Comparison of ENCODE assay signal across 8 cellular contexts in genomic region chr6:43269273-43270007, GRCh38. TPM values are rescaled to one million over a fixed set of nuclear protein-coding genes. Genes with fewer than 3 reads are reported as not detected.
DNase-seq lines count a peak whose midpoint lies in the region; ATAC-seq and TF ChIP-seq lines count a peak whose summit lies in the region.

No MANE protein-coding gene starts in this region.

- no peaks in the 10 kb centered on the region for H3K79me2 ChIP-seq in hepatocyte

- no peaks in the 10 kb centered on the region for H4K20me1 ChIP-seq in hepatocyte (ENCODE audit: insufficient read depth, poor library complexity, severe bottlenecking)

- no peak overlapping the region for H3K4me3 ChIP-seq in hepatocyte

- H3K9me2 ChIP-seq in hepatocyte (replicated peaks; ENCODE audit: insufficient read depth) = no peaks in the 10 kb centered on the region

- H3K9me3 ChIP-seq in hepatocyte (ENCODE audit: low read depth) = no peaks in the 10 kb centered on the region

- TF ChIP-seq CTCF in hepatocyte (IDR thresholded peaks at IDR 0.05; ENCODE audit: poor library complexity) = no peak

- no peaks in the 10 kb centered on the region for H3K27me3 ChIP-seq in hepatocyte

- H3K4me2 ChIP-seq in hepatocyte = peak overlapping the region; percentile 79

- no peaks in the 10 kb centered on the region for H3K36me3 ChIP-seq in hepatocyte (replicated peaks; ENCODE audit: insufficient read depth, low read depth)

- DNase-seq in NCI-H1092 (lab: John Stamatoyannopoulos, UW) = peak; percentile 32
- peak; percentile 26 for DNase-seq in activated effector memory CD4-positive, alpha-beta T cell treated with Interleukin-2 at 50 U/mL for 16 hours
- DNase-seq in hepatocyte (ENCODE audit: low spot score) = peak; percentile 68
- DNase-seq in stimulated activated CD4-positive, alpha-beta T cell treated with anti-CD3 and anti-CD28 coated beads, Interleukin-2, amount 100 ng/mL, for 24 hours = peak; percentile 60 to 62
- no peak for DNase-seq in NCI-H1930 (lab: John Stamatoyannopoulos, UW)

- peak overlapping the region; percentile 92 for H3K27ac ChIP-seq in hepatocyte

- H3K4me1 ChIP-seq in hepatocyte (ENCODE audit: insufficient read depth) = peaks cover 49% of the 10 kb centered on the region

- no peak for ATAC-seq in HG02973 (IDR thresholded peaks at IDR 0.05; ENCODE audit: unreplicated experiment)
- no peak for ATAC-seq in HG02610 (IDR thresholded peaks at IDR 0.05; ENCODE audit: unreplicated experiment)
- no peak for ATAC-seq in HG03135 (IDR thresholded peaks at IDR 0.05; ENCODE audit: unreplicated experiment)

- WGBS in hepatocyte (ENCODE audit: low lambda C conversion rate, missing lambda C conversion rate) = 6% methylated on average over 42 of the region's 44 CpGs

- H2AFZ ChIP-seq in hepatocyte = no peak overlapping the region

RNA-seq across cellular contexts. Expression of gene TTBK1, which starts 26.2 kb away (rescaled TPM):
- total RNA-seq in hepatocyte = 0.36 and 1.1 TPM in 2 replicates
- 0.34 and 0.52 TPM in 2 replicates for polyA plus RNA-seq in hepatocyte

RNA-seq across cellular contexts. Expression of gene SLC22A7, which starts 28.6 kb away (rescaled TPM):
- 24.3 and 31.5 TPM in 2 replicates for total RNA-seq in hepatocyte
- polyA plus RNA-seq in hepatocyte = 18.5 and 40.1 TPM in 2 replicates

RNA-seq across cellular contexts. Expression of gene CRIP3, which starts 39.2 kb away (rescaled TPM):
- total RNA-seq in hepatocyte = 0.80 and 1.6 TPM in 2 replicates
- polyA plus RNA-seq in hepatocyte = 1.0 and 1.5 TPM in 2 replicates

RNA-seq across cellular contexts. Expression of gene DNPH1, which starts 40.2 kb away (rescaled TPM):
- 105 and 124 TPM in 2 replicates for total RNA-seq in hepatocyte
- 136 and 153 TPM in 2 replicates for polyA plus RNA-seq in hepatocyte

Comparison
In these comparisons a context has a peak if more than half of its experiments do, and no peak if none do; other contexts are left out.
1. DNase-seq: peak in NCI-H1092 (single experiment), activated effector memory CD4-positive, alpha-beta T cell treated with Interleukin-2 at 50 U/mL for 16 hours (single experiment), hepatocyte (single experiment) and stimulated activated CD4-positive, alpha-beta T cell treated with anti-CD3 and anti-CD28 coated beads, Interleukin-2, amount 100 ng/mL, for 24 hours (2 of 2); none in NCI-H1930 (0 of 2).